Comparison of ENCODE assay signal across 22 cellular contexts in the genomic region with DNA sequence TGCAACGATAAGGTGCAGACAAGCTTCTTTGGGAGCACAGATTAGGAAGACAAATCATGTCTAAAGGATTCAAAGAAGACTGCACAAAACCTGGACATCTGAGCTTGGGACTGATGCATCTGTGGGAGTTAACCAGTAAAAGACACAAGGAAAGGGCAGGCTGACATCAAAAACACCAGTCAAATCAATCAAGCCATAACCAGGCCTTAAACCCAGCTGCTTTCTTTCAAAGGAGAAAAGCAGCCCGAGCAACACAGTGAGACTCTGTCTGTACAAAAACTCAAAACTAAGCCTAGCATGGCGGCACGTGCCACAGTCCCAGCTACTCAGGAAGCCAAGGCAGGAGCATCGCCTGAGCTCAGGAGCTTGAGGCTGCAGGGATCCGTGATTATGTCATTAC.
A peak's percentile ranks its signal among the peaks of the same experiment; 100 is the strongest.
DNase-seq lines count a peak whose midpoint lies in the region; ATAC-seq and TF ChIP-seq lines count a peak whose summit lies in the region.
"Had no signal": no experiment of that assay in that cellular context is flagged by ENCODE, and none has a peak within 500 bp of the region (broad histone marks: within the 10 kb centered on the region; RNA-seq: fewer than 3 reads in every experiment).

No MANE protein-coding gene starts in this region.

- peak; percentile 48 for DNase-seq in MV-4-11 (lab: John Stamatoyannopoulos, UW)
- peak; percentile 91 for DNase-seq in left kidney (ENCODE audit: low read depth, low spot score)
- peak; percentile 4 for DNase-seq in nephron progenitor cell
- no peak for DNase-seq in activated CD8-positive, alpha-beta memory T cell treated with anti-CD3 and anti-CD28 coated beads, Interleukin-2, amount 50 U/mL, for 48 hours
- no peak for DNase-seq in activated CD8-positive, alpha-beta T cell treated with anti-CD3 and anti-CD28 coated beads, Interleukin-2, amount 10 ng/mL, durations not matched to agents 7 days and 5 days
- no peak for DNase-seq in activated CD4-positive, alpha-beta T cell treated with anti-CD3 and anti-CD28 coated beads for 4 hours
- DNase-seq: 8988T; ACHN; AML-193; BE2C; CD4-positive, alpha-beta T cell; CD8-positive, alpha-beta memory T cell; DMS 273 treated with DMSO at 0.1 percent for 48 hours; EL; GDM1; GM23248; H9 had no signal

- CTCF ChIA-PET in activated CD8-positive, alpha-beta T cell treated with anti-CD3 and anti-CD28 coated beads, Interleukin-2, amount 10 ng/mL, durations not matched to agents 7 days and 5 days (lab: Charles Lee): no interaction called here

- H3K4me3 Mint-ChIP-seq in nephron progenitor cell: no peak overlapping the region
- H3K4me3 Mint-ChIP-seq in activated CD8-positive, alpha-beta T cell treated with anti-CD3 and anti-CD28 coated beads, Interleukin-2, amount 10 ng/mL, durations not matched to agents 7 days and 5 days: no peak overlapping the region
- H3K4me3 Mint-ChIP-seq: CD14-positive monocyte; CD4-positive, alpha-beta T cell; CD8-positive, alpha-beta memory T cell; H9 had no signal

- peaks cover 26% of the 10 kb centered on the region for H3K4me1 Mint-ChIP-seq in nephron progenitor cell
- H3K4me1 Mint-ChIP-seq in activated CD8-positive, alpha-beta T cell treated with anti-CD3 and anti-CD28 coated beads, Interleukin-2, amount 10 ng/mL, durations not matched to agents 7 days and 5 days (ENCODE audit: low read depth): peaks cover 8% of the 10 kb centered on the region
- H3K4me1 Mint-ChIP-seq: CD8-positive, alpha-beta memory T cell; H9 had no signal

- H3K36me3 Mint-ChIP-seq in nephron progenitor cell (ENCODE audit: low read depth): peaks cover 4% of the 10 kb centered on the region
- H3K36me3 Mint-ChIP-seq in activated CD8-positive, alpha-beta T cell treated with anti-CD3 and anti-CD28 coated beads, Interleukin-2, amount 10 ng/mL, durations not matched to agents 7 days and 5 days (ENCODE audit: low read depth): no peaks in the 10 kb centered on the region
- H3K36me3 Mint-ChIP-seq: CD14-positive monocyte had no signal

- H3K9me3 Mint-ChIP-seq in nephron progenitor cell: no peaks in the 10 kb centered on the region
- peaks cover 4% of the 10 kb centered on the region for H3K9me3 Mint-ChIP-seq in activated CD8-positive, alpha-beta T cell treated with anti-CD3 and anti-CD28 coated beads, Interleukin-2, amount 10 ng/mL, durations not matched to agents 7 days and 5 days (ENCODE audit: insufficient read depth)
- H3K9me3 Mint-ChIP-seq: H9 had no signal

- H3K27me3 Mint-ChIP-seq in nephron progenitor cell (ENCODE audit: low read depth, poor library complexity): no peaks in the 10 kb centered on the region
- H3K27me3 Mint-ChIP-seq in activated CD8-positive, alpha-beta T cell treated with anti-CD3 and anti-CD28 coated beads, Interleukin-2, amount 10 ng/mL, durations not matched to agents 7 days and 5 days (ENCODE audit: low read depth): no peaks in the 10 kb centered on the region
- H3K27me3 Mint-ChIP-seq: CD4-positive, alpha-beta T cell; CD8-positive, alpha-beta memory T cell had no signal

- ATAC-seq in activated CD8-positive, alpha-beta T cell treated with anti-CD3 and anti-CD28 coated beads, Interleukin-2, amount 10 ng/mL, durations not matched to agents 7 days and 5 days: no peak
- ATAC-seq in HG03097 (IDR thresholded peaks at IDR 0.05; ENCODE audit: low FRiP score, unreplicated experiment): no peak
- ATAC-seq: A549, GM12878, HCT116 had no signal

- POLR2A ChIA-PET in activated CD8-positive, alpha-beta T cell treated with anti-CD3 and anti-CD28 coated beads, Interleukin-2, amount 10 ng/mL, durations not matched to agents 7 days and 5 days (lab: Charles Lee): no interaction called here

- peak overlapping the region; percentile 63 for H3K27ac Mint-ChIP-seq in nephron progenitor cell
- H3K27ac Mint-ChIP-seq in activated CD8-positive, alpha-beta T cell treated with anti-CD3 and anti-CD28 coated beads, Interleukin-2, amount 10 ng/mL, durations not matched to agents 7 days and 5 days: no peak overlapping the region
- H3K27ac Mint-ChIP-seq: CD4-positive, alpha-beta T cell had no signal

- no peak for TF ChIP-seq CTCF in nephron progenitor cell (IDR thresholded peaks at IDR 0.05)

Comparison
In these comparisons a context has a peak if more than half of its experiments do, and no peak if none do; other contexts are left out.
1. DNase-seq: peak in MV-4-11 (single experiment), left kidney (single experiment) and nephron progenitor cell (single experiment); none in activated CD8-positive, alpha-beta memory T cell treated with anti-CD3 and anti-CD28 coated beads, Interleukin-2, amount 50 U/mL, for 48 hours (single experiment), activated CD8-positive, alpha-beta T cell treated with anti-CD3 and anti-CD28 coated beads, Interleukin-2, amount 10 ng/mL, durations not matched to agents 7 days and 5 days (single experiment) and activated CD4-positive, alpha-beta T cell treated with anti-CD3 and anti-CD28 coated beads for 4 hours (0 of 2).